ENCODE assay signal across 8 cellular contexts in the genomic region with DNA sequence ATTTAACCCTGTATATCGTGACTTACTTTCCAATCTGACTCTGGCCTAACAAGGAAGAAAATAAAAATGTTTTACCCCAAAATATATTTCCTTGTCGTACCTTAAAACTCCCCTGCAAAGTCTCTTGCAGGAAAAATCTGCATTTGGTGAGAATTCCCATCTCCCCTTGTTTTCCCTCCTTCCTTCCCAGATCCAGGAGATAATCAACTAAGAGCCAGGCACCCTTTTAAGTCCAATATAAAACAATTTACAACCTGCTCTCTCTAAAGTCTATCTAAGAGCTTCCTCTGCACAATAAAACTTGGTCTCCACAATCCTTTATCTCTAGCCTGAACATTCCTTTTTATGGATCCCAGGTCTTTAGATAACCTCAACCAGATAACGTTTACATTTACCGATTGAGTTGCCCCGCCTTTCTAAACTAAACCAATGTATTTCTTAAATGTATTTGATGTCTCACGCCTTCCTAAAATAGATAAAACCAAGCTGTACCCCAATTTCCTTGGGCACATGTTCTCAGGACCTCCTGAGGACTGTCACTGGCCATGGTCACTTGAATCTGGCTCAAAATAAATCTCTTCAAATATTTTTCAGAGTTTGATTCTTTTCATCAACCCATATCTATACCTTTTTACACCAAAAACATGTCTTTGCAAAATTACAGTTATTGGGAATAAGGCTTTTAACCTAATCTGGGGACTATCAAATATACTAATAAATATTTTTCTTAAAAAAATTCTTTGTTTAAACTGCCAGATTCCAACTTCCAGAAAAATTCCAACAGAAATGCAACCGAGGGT. TPM values are rescaled to one million over a fixed set of nuclear protein-coding genes. Genes with fewer than 3 reads are reported as not detected.
A peak's percentile ranks its signal among the peaks of the same experiment; 100 is the strongest.
DNase-seq lines count a peak whose midpoint lies in the region; ATAC-seq and TF ChIP-seq lines count a peak whose summit lies in the region.

No MANE protein-coding gene starts in this region.

- TF ChIP-seq POLR2A in thyroid gland (IDR thresholded peaks at IDR 0.05), result no peak

- H3K4me1 Mint-ChIP-seq in activated CD4-positive, alpha-beta T cell treated with anti-CD3 and anti-CD28 coated beads, Interleukin-2, amount 10 ng/mL, durations not matched to agents 7 days and 5 days, result peaks cover 42% of the 10 kb centered on the region
- peaks cover 36% of the 10 kb centered on the region for H3K4me1 Mint-ChIP-seq in activated naive CD8-positive, alpha-beta T cell treated with anti-CD3 and anti-CD28 coated beads for 36 hours

- peaks cover 0 to 13% of the 10 kb centered on the region in 2 donors for H3K4me1 ChIP-seq in thyroid gland

- H3K9me3 Mint-ChIP-seq in activated CD4-positive, alpha-beta T cell treated with anti-CD3 and anti-CD28 coated beads, Interleukin-2, amount 10 ng/mL, durations not matched to agents 7 days and 5 days, result no peaks in the 10 kb centered on the region
- H3K9me3 Mint-ChIP-seq in activated naive CD8-positive, alpha-beta T cell treated with anti-CD3 and anti-CD28 coated beads for 36 hours, result no peaks in the 10 kb centered on the region

- no peak for TF ChIP-seq CTCF in thyroid gland (IDR thresholded peaks at IDR 0.05)

- peak overlapping the region; percentile 97 for H3K4me3 Mint-ChIP-seq in activated CD4-positive, alpha-beta T cell treated with anti-CD3 and anti-CD28 coated beads, Interleukin-2, amount 10 ng/mL, durations not matched to agents 7 days and 5 days
- H3K4me3 Mint-ChIP-seq in activated naive CD8-positive, alpha-beta T cell treated with anti-CD3 and anti-CD28 coated beads for 36 hours, result peak overlapping the region; percentile 77

- ATAC-seq in left colon, result peak; percentile 36

- no peaks in the 10 kb centered on the region for H3K27me3 Mint-ChIP-seq in activated CD4-positive, alpha-beta T cell treated with anti-CD3 and anti-CD28 coated beads, Interleukin-2, amount 10 ng/mL, durations not matched to agents 7 days and 5 days
- H3K27me3 Mint-ChIP-seq in activated naive CD8-positive, alpha-beta T cell treated with anti-CD3 and anti-CD28 coated beads for 36 hours, result no peaks in the 10 kb centered on the region

- no peaks in the 10 kb centered on the region for H3K27me3 ChIP-seq in thyroid gland

- CTCF ChIA-PET in activated CD4-positive, alpha-beta T cell treated with anti-CD3 and anti-CD28 coated beads, Interleukin-2, amount 10 ng/mL, durations not matched to agents 7 days and 5 days (lab: Charles Lee), result interaction anchor here (0.9 to 1.6 kb wide), 4 partner anchors 11 to 47 kb away, joined by 4 to 9 read pairs (median 5); no protein-coding TSS in a partner anchor

- no peak for DNase-seq in activated CD4-positive, alpha-beta T cell treated with anti-CD3 and anti-CD28 coated beads, Interleukin-2, amount 10 ng/mL, durations not matched to agents 7 days and 5 days
- no peak for DNase-seq in activated CD4-positive, alpha-beta T cell treated with anti-CD3 and anti-CD28 coated beads for 1 hour
- no peak for DNase-seq in activated naive CD8-positive, alpha-beta T cell treated with anti-CD3 and anti-CD28 coated beads for 36 hours
- no peak for DNase-seq in left colon
- no peak for DNase-seq in thyroid gland
- no peak for DNase-seq in NCI-H2081 treated with DMSO at 0.1 percent for 48 hours (lab: John Stamatoyannopoulos, UW)
- no peak for DNase-seq in activated gamma-delta T cell (lab: John Stamatoyannopoulos, UW)
- DNase-seq in activated CD4-positive, alpha-beta T cell treated with anti-CD3 and anti-CD28 coated beads, Interleukin-2, amount 50 U/mL, for 1 hour, result no peak

- POLR2A ChIA-PET in activated CD4-positive, alpha-beta T cell treated with anti-CD3 and anti-CD28 coated beads, Interleukin-2, amount 10 ng/mL, durations not matched to agents 7 days and 5 days (lab: Charles Lee), result interaction anchor here (0.9 to 2.3 kb wide), 2 partner anchors 15 to 46 kb away, joined by 3 to 9 read pairs; no protein-coding TSS in a partner anchor

- H3K4me3 ChIP-seq in thyroid gland (replicated peaks in 1 of 3), result peak overlapping the region in 2 of 3 donors; percentile 54 to 72

- 31 to 33% methylated on average over 7 of the region's 7 CpGs for WGBS in thyroid gland, 2 donors

- H3K27ac Mint-ChIP-seq in activated CD4-positive, alpha-beta T cell treated with anti-CD3 and anti-CD28 coated beads, Interleukin-2, amount 10 ng/mL, durations not matched to agents 7 days and 5 days, result peak overlapping the region; percentile 97
- H3K27ac Mint-ChIP-seq in activated naive CD8-positive, alpha-beta T cell treated with anti-CD3 and anti-CD28 coated beads for 36 hours, result peak overlapping the region; percentile 87

- H3K36me3 ChIP-seq in thyroid gland, result peaks cover 0 to 4% of the 10 kb centered on the region in 2 donors

- H3K36me3 Mint-ChIP-seq in activated CD4-positive, alpha-beta T cell treated with anti-CD3 and anti-CD28 coated beads, Interleukin-2, amount 10 ng/mL, durations not matched to agents 7 days and 5 days (ENCODE audit: low read depth), result peaks cover 28% of the 10 kb centered on the region
- peaks cover 32% of the 10 kb centered on the region for H3K36me3 Mint-ChIP-seq in activated naive CD8-positive, alpha-beta T cell treated with anti-CD3 and anti-CD28 coated beads for 36 hours

- H3K27ac ChIP-seq in thyroid gland, result peak overlapping the region; percentile 98 to 100 (median 99)

- intact Hi-C loops in left colon (cut with DNase I, micrococcal nuclease) (loop anchor here in 1 of 2 donors (5.0 kb wide), 1 partner anchor 69 kb away; the partner anchor contains the start of gene CAMSAP2), thyroid gland (cut with DNase I) (no loop called here)

- H3K9me3 ChIP-seq in thyroid gland, result no peaks in the 10 kb centered on the region

RNA-seq across cellular contexts. Expression of gene DDX59, which starts 1.0 kb away (rescaled TPM):
- 10 to 100 TPM; 25.7 to 26.7 TPM for total RNA-seq in activated CD4-positive, alpha-beta T cell treated with anti-CD3 and anti-CD28 coated beads, Interleukin-2, amount 10 ng/mL, durations not matched to agents 7 days and 5 days
- 10 to 100 TPM; 18.3 to 19.2 TPM for total RNA-seq in activated naive CD8-positive, alpha-beta T cell treated with anti-CD3 and anti-CD28 coated beads for 36 hours
- 10 to 100 TPM; 14.2 to 20.5 TPM for total RNA-seq in left colon
- total RNA-seq in thyroid gland, result 10 to 100 TPM; 18.3 to 33.2 (median 28.7) TPM

RNA-seq across cellular contexts. Expression of gene KIF14, which starts 48.2 kb away (rescaled TPM):
- 10 to 100 TPM; 31.6 to 34.6 TPM for total RNA-seq in activated CD4-positive, alpha-beta T cell treated with anti-CD3 and anti-CD28 coated beads, Interleukin-2, amount 10 ng/mL, durations not matched to agents 7 days and 5 days
- 10 to 100 TPM; 17.4 to 17.8 TPM for total RNA-seq in activated naive CD8-positive, alpha-beta T cell treated with anti-CD3 and anti-CD28 coated beads for 36 hours
- total RNA-seq in left colon (1 to 10 TPM in 1 of 2 donors, under 1 TPM in 1; 0.67 to 2.0 TPM), thyroid gland (under 1 TPM; 0.05 to 0.42 (median 0.18) TPM)

Comparison
In these comparisons a context has a peak if more than half of its experiments do, and no peak if none do; other contexts are left out.
1. RNA of gene KIF14, which starts 48.2 kb away (total RNA-seq): 31.6 to 34.6 TPM in activated CD4-positive, alpha-beta T cell treated with anti-CD3 and anti-CD28 coated beads, Interleukin-2, amount 10 ng/mL, durations not matched to agents 7 days and 5 days and 17.4 to 17.8 TPM in activated naive CD8-positive, alpha-beta T cell treated with anti-CD3 and anti-CD28 coated beads for 36 hours; 0.67 to 2.0 TPM in left colon and 0.05 to 0.42 TPM in thyroid gland; every median in the first group is over 4 times any median in the second.